In genomic region chr4:64001229-64001898, GRCh38 we compare ENCODE assay signal across 21 cellular contexts.
DNase-seq lines count a peak whose midpoint lies in the region; ATAC-seq, FAIRE-seq and TF ChIP-seq lines count a peak whose summit lies in the region.
"Had no signal": no experiment of that assay in that cellular context is flagged by ENCODE, and none has a peak within 500 bp of the region (broad histone marks: within the 10 kb centered on the region; RNA-seq: fewer than 3 reads in every experiment).

No MANE protein-coding gene starts in this region.

- peak overlapping the region; percentile 86 for H3K27ac Mint-ChIP-seq in astrocyte (ENCODE audit: unreplicated experiment)
- H3K27ac Mint-ChIP-seq: activated naive CD4-positive, alpha-beta T cell treated with anti-CD3 and anti-CD28 coated beads, Interleukin-2, amount 10 ng/mL, durations not matched to agents 7 days and 5 days; nephron; WTC11 had no signal

- H3K4me3 Mint-ChIP-seq in astrocyte (ENCODE audit: unreplicated experiment), result no peak overlapping the region
- H3K4me3 Mint-ChIP-seq: activated naive CD4-positive, alpha-beta T cell treated with anti-CD3 and anti-CD28 coated beads, Interleukin-2, amount 10 ng/mL, durations not matched to agents 7 days and 5 days; nephron; WTC11 had no signal

- H2AFZ ChIP-seq in astrocyte (ENCODE audit: low read depth, low read length), result no peak overlapping the region
- H2AFZ ChIP-seq in Karpas-422 (ENCODE audit: low read length), result no peak overlapping the region

- no peak for FAIRE-seq in astrocyte (lab: Jason Lieb, UNC)

- H3K4me1 Mint-ChIP-seq in astrocyte (ENCODE audit: low read depth, unreplicated experiment), result peaks cover 12% of the 10 kb centered on the region
- H3K4me1 Mint-ChIP-seq: activated naive CD4-positive, alpha-beta T cell treated with anti-CD3 and anti-CD28 coated beads, Interleukin-2, amount 10 ng/mL, durations not matched to agents 7 days and 5 days; nephron; WTC11 had no signal

- TF ChIP-seq CTCF in astrocyte (IDR thresholded peaks at IDR 0.05; ENCODE audit: insufficient read depth, low read depth, low read length) (no peak), left ventricle myocardium inferior (IDR thresholded peaks at IDR 0.05; ENCODE audit: borderline replicate concordance) (no peak)

- ATAC-seq in GM18861 (IDR thresholded peaks at IDR 0.05; ENCODE audit: unreplicated experiment), result peak; percentile 66
- ATAC-seq in GM21619 (IDR thresholded peaks at IDR 0.05; ENCODE audit: unreplicated experiment), result peak; percentile 98
- peak; percentile 69 for ATAC-seq in HG03103 (IDR thresholded peaks at IDR 0.05; ENCODE audit: low read depth, unreplicated experiment)
- ATAC-seq: Panc1, WTC11 had no signal

- H3K27me3 Mint-ChIP-seq in astrocyte (ENCODE audit: low read depth, unreplicated experiment), result peaks cover 4% of the 10 kb centered on the region
- H3K27me3 Mint-ChIP-seq: activated naive CD4-positive, alpha-beta T cell treated with anti-CD3 and anti-CD28 coated beads, Interleukin-2, amount 10 ng/mL, durations not matched to agents 7 days and 5 days had no signal

- no peaks in the 10 kb centered on the region for H4K20me1 ChIP-seq in astrocyte (ENCODE audit: insufficient read depth, low read length)
- H4K20me1 ChIP-seq in Karpas-422 (ENCODE audit: insufficient read depth, low read depth, low read length), result no peaks in the 10 kb centered on the region

- DNase-seq in astrocyte (ENCODE audit: low read depth), result no peak
- DNase-seq in dedifferentiated amniotic fluid mesenchymal stem cell (ENCODE audit: extremely low spot score), result no peak
- no peak for DNase-seq in Karpas-422
- no peak for DNase-seq in left ventricle myocardium inferior
- DNase-seq: activated CD8-positive, alpha-beta memory T cell treated with anti-CD3 and anti-CD28 coated beads, Interleukin-2, amount 50 U/mL, for 4 hours; activated naive CD4-positive, alpha-beta T cell treated with anti-CD3 and anti-CD28 coated beads, Interleukin-2, amount 10 ng/mL, durations not matched to agents 7 days and 5 days; BE2C; brain microvascular endothelial cell; effector CD8-positive, alpha-beta T cell; NCI-H1105 treated with DMSO at 0.1 percent for 48 hours; NCI-H345; stimulated activated CD4-positive, alpha-beta T cell treated with anti-CD3 and anti-CD28 coated beads, Interleukin-2, amount 100 ng/mL, for 24 hours; upper lobe of left lung had no signal

- intact Hi-C loops in left ventricle myocardium inferior (cut with micrococcal nuclease), result no loop called here

- H3K79me2 ChIP-seq in astrocyte (ENCODE audit: insufficient read depth, low read length), result no peaks in the 10 kb centered on the region
- H3K79me2 ChIP-seq in Karpas-422 (ENCODE audit: low read length), result no peaks in the 10 kb centered on the region

- H3K27me3 ChIP-seq in astrocyte (ENCODE audit: insufficient read depth, low read length) (no peaks in the 10 kb centered on the region), Karpas-422 (ENCODE audit: low read length) (no peaks in the 10 kb centered on the region), left ventricle myocardium inferior (ENCODE audit: low read depth) (no peaks in the 10 kb centered on the region)
- H3K27me3 ChIP-seq: BE2C, brain microvascular endothelial cell, right atrium auricular region, upper lobe of left lung had no signal

- H3K27ac ChIP-seq in astrocyte (ENCODE audit: low read depth, low read length) (no peak overlapping the region), Karpas-422 (ENCODE audit: low read length) (no peak overlapping the region), left ventricle myocardium inferior (replicated peaks) (no peak overlapping the region)
- H3K27ac ChIP-seq: brain microvascular endothelial cell, right atrium auricular region, upper lobe of left lung had no signal

- no peaks in the 10 kb centered on the region for H3K9me3 ChIP-seq in astrocyte (ENCODE audit: insufficient read depth, low read depth, low read length)
- H3K9me3 ChIP-seq in Karpas-422 (ENCODE audit: low read length), result peaks cover 16% of the 10 kb centered on the region
- H3K9me3 ChIP-seq in left ventricle myocardium inferior (replicated peaks), result no peaks in the 10 kb centered on the region
- H3K9me3 ChIP-seq: BE2C, right atrium auricular region, upper lobe of left lung had no signal

- no peaks in the 10 kb centered on the region for H3K4me1 ChIP-seq in astrocyte (ENCODE audit: insufficient read depth, low read length)
- no peaks in the 10 kb centered on the region for H3K4me1 ChIP-seq in Karpas-422 (ENCODE audit: low read length)
- H3K4me1 ChIP-seq in left ventricle myocardium inferior, result no peaks in the 10 kb centered on the region
- H3K4me1 ChIP-seq: BE2C, right atrium auricular region had no signal

- no peaks in the 10 kb centered on the region for H3K36me3 Mint-ChIP-seq in astrocyte (ENCODE audit: low read depth, unreplicated experiment)
- H3K36me3 Mint-ChIP-seq: activated naive CD4-positive, alpha-beta T cell treated with anti-CD3 and anti-CD28 coated beads, Interleukin-2, amount 10 ng/mL, durations not matched to agents 7 days and 5 days; WTC11 had no signal

- no peaks in the 10 kb centered on the region for H3K36me3 ChIP-seq in astrocyte (ENCODE audit: insufficient read depth, low read length)
- no peaks in the 10 kb centered on the region for H3K36me3 ChIP-seq in Karpas-422 (ENCODE audit: insufficient read depth, low read length)
- no peaks in the 10 kb centered on the region for H3K36me3 ChIP-seq in left ventricle myocardium inferior
- H3K36me3 ChIP-seq: BE2C, brain microvascular endothelial cell, right atrium auricular region, upper lobe of left lung had no signal

- H3K9me2 ChIP-seq in Karpas-422 (replicated peaks; ENCODE audit: insufficient read depth, low read length), result no peaks in the 10 kb centered on the region

- H3K4me3 ChIP-seq in astrocyte (ENCODE audit: insufficient read depth, low read depth, low read length) (no peak overlapping the region), Karpas-422 (ENCODE audit: low read length) (no peak overlapping the region), left ventricle myocardium inferior (no peak overlapping the region)
- H3K4me3 ChIP-seq: lung, right atrium auricular region, upper lobe of left lung had no signal

- peaks cover 6% of the 10 kb centered on the region for H3K9me3 Mint-ChIP-seq in astrocyte (ENCODE audit: unreplicated experiment)

- H3K9ac ChIP-seq in astrocyte (ENCODE audit: low read length), result no peak overlapping the region
- no peak overlapping the region for H3K9ac ChIP-seq in Karpas-422 (ENCODE audit: low read length)

- H3K4me2 ChIP-seq in astrocyte (ENCODE audit: low read length) (no peak overlapping the region), Karpas-422 (ENCODE audit: low read depth, low read length, poor library complexity, severe bottlenecking) (no peak overlapping the region)
